Comparison of ENCODE assay signal across 14 cellular contexts in the genomic region with DNA sequence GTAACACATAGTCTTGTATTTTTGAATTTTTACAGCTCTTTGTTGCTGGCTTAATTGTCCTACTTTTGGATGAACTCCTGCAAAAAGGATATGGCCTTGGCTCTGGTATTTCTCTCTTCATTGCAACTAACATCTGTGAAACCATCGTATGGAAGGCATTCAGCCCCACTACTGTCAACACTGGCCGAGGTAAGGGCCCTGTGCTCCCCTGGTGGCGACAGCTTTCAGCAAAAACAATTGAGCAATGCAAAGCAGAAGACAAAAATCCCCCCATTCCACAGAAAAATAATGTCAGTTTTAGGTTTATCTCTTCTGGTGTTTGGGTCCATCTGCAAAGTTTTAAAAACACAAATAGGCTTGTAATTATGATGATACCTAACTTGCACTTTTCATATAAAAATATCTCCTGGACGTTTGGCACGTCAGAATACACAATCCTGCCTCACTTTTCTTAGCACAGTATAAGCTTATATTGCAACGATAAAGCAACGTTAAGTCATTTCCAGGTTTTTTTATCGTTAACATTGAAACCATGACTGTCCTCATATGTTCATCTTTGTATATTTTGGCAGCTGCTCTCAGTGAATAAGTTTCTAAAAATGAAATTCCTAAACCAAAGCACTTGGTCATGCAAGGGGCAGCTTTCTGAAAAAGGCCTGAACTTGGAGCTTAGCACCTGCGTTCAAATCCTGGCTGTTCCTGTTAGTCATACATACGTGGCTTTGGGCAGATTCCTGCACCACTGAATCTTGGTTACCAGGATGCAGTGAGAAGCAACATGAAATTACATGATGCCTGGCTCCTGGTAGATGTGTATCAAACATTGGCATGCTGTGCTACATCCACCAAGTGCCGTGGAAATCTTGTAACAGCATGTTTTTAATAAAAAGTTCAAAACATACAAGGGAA. TPM values are rescaled to one million over a fixed set of nuclear protein-coding genes. Genes with fewer than 3 reads are reported as not detected.
DNase-seq lines count a peak whose midpoint lies in the region; ATAC-seq and TF ChIP-seq lines count a peak whose summit lies in the region.
"Had no signal": no experiment of that assay in that cellular context is flagged by ENCODE, and none has a peak within 500 bp of the region (broad histone marks: within the 10 kb centered on the region; RNA-seq: fewer than 3 reads in every experiment).

No MANE protein-coding gene starts in this region.

- H3K36me3 ChIP-seq in brain microvascular endothelial cell (replicated peaks), result peaks cover 87% of the 10 kb centered on the region
- H3K36me3 ChIP-seq in naive thymus-derived CD4-positive, alpha-beta T cell (ENCODE audit: control insufficient read depth in 2 of 3, insufficient read depth in 3 of 3, low read length in 3 of 3), result peaks cover 32 to 92% (median 38%) of the 10 kb centered on the region in 3 experiments

- peaks cover 38 to 55% (median 42%) of the 10 kb centered on the region in 5 donors for H3K36me3 Mint-ChIP-seq in naive thymus-derived CD4-positive, alpha-beta T cell

- intact Hi-C loops in naive thymus-derived CD4-positive, alpha-beta T cell (cut with micrococcal nuclease), result no loop called here

- ATAC-seq in naive thymus-derived CD4-positive, alpha-beta T cell, result no peak
- ATAC-seq in GM18870 (IDR thresholded peaks at IDR 0.05; ENCODE audit: unreplicated experiment), result no peak
- ATAC-seq: gastroesophageal sphincter; stimulated activated naive CD8-positive, alpha-beta T cell treated with anti-CD3 and anti-CD28 coated beads, Interleukin-15, amount 100 ng/mL, for 72 hours had no signal

- peaks cover 3 to 16% (median 13%) of the 10 kb centered on the region in 7 donors for H3K4me1 Mint-ChIP-seq in naive thymus-derived CD4-positive, alpha-beta T cell

- in situ Hi-C loops in brain microvascular endothelial cell (cut with HindIII; ENCODE audit: low pct_ligation_motif_present, low sequenced_read_pairs), result no loop called here

- peak overlapping the region in 2 of 9 donors; percentile 32 to 49 for H3K27ac Mint-ChIP-seq in naive thymus-derived CD4-positive, alpha-beta T cell

- H3K4me3 ChIP-seq in AG10803 (ENCODE audit: low read length) (no peak overlapping the region), brain microvascular endothelial cell (ENCODE audit: low read depth, low read length) (no peak overlapping the region)
- no peak overlapping the region for H3K4me3 ChIP-seq in naive thymus-derived CD4-positive, alpha-beta T cell (ENCODE audit: low read length)
- H3K4me3 ChIP-seq: gastroesophageal sphincter had no signal

- TF ChIP-seq CTCF in AG10803 (conservative IDR thresholded peaks at IDR 0.05; ENCODE audit: low read length) (peak; percentile 33), brain microvascular endothelial cell (IDR thresholded peaks at IDR 0.05; ENCODE audit: low read depth, low read length, missing control alignments) (peak; percentile 55)

- H3K27ac ChIP-seq in brain microvascular endothelial cell, result peak overlapping the region; percentile 74
- H3K27ac ChIP-seq in naive thymus-derived CD4-positive, alpha-beta T cell (ENCODE audit: low read depth, low read length), result no peak overlapping the region
- H3K27ac ChIP-seq: gastroesophageal sphincter had no signal

- peaks cover 0 to under 1% of the 10 kb centered on the region in 2 donors for H3K4me1 ChIP-seq in naive thymus-derived CD4-positive, alpha-beta T cell (ENCODE audit: control insufficient read depth in 2 of 2, insufficient read depth in 2 of 2, low read length in 2 of 2)

- peak; percentile 98 for DNase-seq in AG10803 (ENCODE audit: low read depth)
- peak; percentile 80 for DNase-seq in M059J (ENCODE audit: low read depth)
- DNase-seq in brain microvascular endothelial cell, result peak; percentile 94
- DNase-seq in glomerular visceral epithelial cell (ENCODE audit: extremely low spot score), result peak; percentile 59
- no peak for DNase-seq in anterior cingulate cortex (lab: John Stamatoyannopoulos, UW)
- DNase-seq in naive thymus-derived CD4-positive, alpha-beta T cell, result no peak
- no peak for DNase-seq in NCI-H2171 (lab: John Stamatoyannopoulos, UW)
- DNase-seq: C1 segment of cervical spinal cord; islet precursor cell; NCI-H510A treated with DMSO at 0.1 percent for 48 hours; stimulated activated naive CD8-positive, alpha-beta T cell treated with anti-CD3 and anti-CD28 coated beads, Interleukin-15, amount 100 ng/mL, for 72 hours; T-helper 9 cell had no signal

- H3K9me3 ChIP-seq in naive thymus-derived CD4-positive, alpha-beta T cell (ENCODE audit: control insufficient read depth in 2 of 3, low read length in 3 of 3), result no peaks in the 10 kb centered on the region
- H3K9me3 ChIP-seq: gastroesophageal sphincter had no signal

- no peaks in the 10 kb centered on the region for H3K9me3 Mint-ChIP-seq in naive thymus-derived CD4-positive, alpha-beta T cell
- H3K9me3 Mint-ChIP-seq: stimulated activated naive CD8-positive, alpha-beta T cell treated with anti-CD3 and anti-CD28 coated beads, Interleukin-15, amount 100 ng/mL, for 72 hours had no signal

- POLR2A ChIA-PET in naive thymus-derived CD4-positive, alpha-beta T cell (lab: Charles Lee), result interaction anchor here (0.7 kb wide), 1 partner anchor 69 kb away, joined by 3 read pairs; no protein-coding TSS in a partner anchor

- H3K4me3 Mint-ChIP-seq in naive thymus-derived CD4-positive, alpha-beta T cell, result no peak overlapping the region
- H3K4me3 Mint-ChIP-seq: stimulated activated naive CD8-positive, alpha-beta T cell treated with anti-CD3 and anti-CD28 coated beads, Interleukin-15, amount 100 ng/mL, for 72 hours had no signal

- H3K27me3 ChIP-seq in brain microvascular endothelial cell (replicated peaks), result no peaks in the 10 kb centered on the region
- H3K27me3 ChIP-seq in naive thymus-derived CD4-positive, alpha-beta T cell (ENCODE audit: control insufficient read depth in 2 of 2, insufficient read depth in 2 of 2, low read length in 2 of 2), result no peaks in the 10 kb centered on the region
- H3K27me3 ChIP-seq: gastroesophageal sphincter had no signal

- no peaks in the 10 kb centered on the region for H3K27me3 Mint-ChIP-seq in naive thymus-derived CD4-positive, alpha-beta T cell
- H3K27me3 Mint-ChIP-seq: stimulated activated naive CD8-positive, alpha-beta T cell treated with anti-CD3 and anti-CD28 coated beads, Interleukin-15, amount 100 ng/mL, for 72 hours had no signal

- CTCF ChIA-PET in naive thymus-derived CD4-positive, alpha-beta T cell (lab: Charles Lee), result no interaction called here

RNA-seq across cellular contexts. Expression of a gene that starts 8.5 kb away (rescaled TPM):
- total RNA-seq in M059J (2014; rRNA removed; shearing (Covaris generic)), result 469 and 512 TPM in 2 replicates
- total RNA-seq in naive thymus-derived CD4-positive, alpha-beta T cell, result 100 to 1,000 TPM; 110 to 219 (median 132) TPM
- 100 to 1,000 TPM in 1 of 2 donors, 10 to 100 TPM in 1; 94.8 to 117 TPM for polyA plus RNA-seq in naive thymus-derived CD4-positive, alpha-beta T cell

Comparison
In these comparisons a context has a peak if more than half of its experiments do, and no peak if none do; other contexts are left out.
1. DNase-seq: peak in AG10803 (single experiment), M059J (single experiment), brain microvascular endothelial cell (single experiment) and glomerular visceral epithelial cell (single experiment); none in anterior cingulate cortex (0 of 58), naive thymus-derived CD4-positive, alpha-beta T cell (0 of 9) and NCI-H2171 (single experiment).